9 cellular contexts compared by ENCODE assay signal in the genomic region with DNA sequence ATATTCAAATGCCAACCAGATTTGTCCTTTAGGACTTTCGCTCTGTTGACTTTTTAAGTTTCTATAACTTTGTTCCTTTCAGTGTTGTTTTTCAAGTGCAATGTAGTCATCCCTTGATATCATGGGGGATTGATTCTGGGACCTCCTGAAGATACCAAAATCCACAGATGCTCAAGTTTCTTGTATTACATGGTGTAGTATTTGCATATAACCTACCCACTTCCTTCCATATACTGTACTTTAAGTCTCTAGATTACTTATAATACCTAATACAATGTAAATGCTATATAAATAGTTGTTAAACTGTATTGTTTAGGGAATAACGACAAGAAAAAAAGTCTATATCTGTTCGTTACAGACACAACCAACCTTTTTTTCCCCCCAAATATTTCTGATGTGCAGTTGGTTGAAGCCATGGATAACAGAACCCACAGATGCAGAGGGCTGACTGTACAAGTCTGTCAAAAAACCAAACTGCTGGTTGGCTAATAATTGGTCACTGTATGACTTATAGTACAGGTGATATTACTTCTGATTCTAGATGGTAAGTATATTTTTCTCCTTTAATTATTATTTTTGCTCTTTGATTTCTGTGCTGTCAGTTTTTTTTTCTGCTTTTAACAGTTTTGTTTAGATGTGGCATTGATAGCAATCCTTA.
DNase-seq lines count a peak whose midpoint lies in the region; ATAC-seq lines count a peak whose summit lies in the region.
"Had no signal": no experiment of that assay in that cellular context is flagged by ENCODE, and none has a peak within 500 bp of the region (broad histone marks: within the 10 kb centered on the region; RNA-seq: fewer than 3 reads in every experiment).

No MANE protein-coding gene starts in this region.

- H3K36me3 Mint-ChIP-seq in memory B cell, result peaks cover 4% of the 10 kb centered on the region

- peak overlapping the region; percentile 16 for H3K4me3 Mint-ChIP-seq in memory B cell

- no peaks in the 10 kb centered on the region for H3K27me3 Mint-ChIP-seq in memory B cell

- peak; percentile 38 for ATAC-seq in GM18520 (IDR thresholded peaks at IDR 0.05; ENCODE audit: unreplicated experiment)
- peak; percentile 66 for ATAC-seq in GM21529 (IDR thresholded peaks at IDR 0.05; ENCODE audit: unreplicated experiment)
- peak; percentile 61 for ATAC-seq in HG03460 (IDR thresholded peaks at IDR 0.05; ENCODE audit: unreplicated experiment)
- peak; percentile 50 for ATAC-seq in memory B cell (ENCODE audit: low read depth)

- no peak overlapping the region for H3K27ac Mint-ChIP-seq in memory B cell

- DNase-seq in memory B cell (ENCODE audit: low spot score in 2 of 2) (no peak), kidney tubule cell (ENCODE audit: low spot score) (no peak), T1000 (lab: John Stamatoyannopoulos, UW) (no peak), amygdala (lab: John Stamatoyannopoulos, UW) (no peak), germinal center (ENCODE audit: low spot score) (no peak)
- DNase-seq: NCI-H2107 had no signal

- H3K4me1 Mint-ChIP-seq in memory B cell, result peaks cover 38% of the 10 kb centered on the region

- H3K9me3 Mint-ChIP-seq in memory B cell, result no peaks in the 10 kb centered on the region
